17 cellular contexts compared by ENCODE assay signal in genomic region chr1:205936846-205937707, GRCh38. TPM values are rescaled to one million over a fixed set of nuclear protein-coding genes. Genes with fewer than 3 reads are reported as not detected.
A peak's percentile ranks its signal among the peaks of the same experiment; 100 is the strongest.
DNase-seq lines count a peak whose midpoint lies in the region; ATAC-seq, FAIRE-seq and TF ChIP-seq lines count a peak whose summit lies in the region.
"Had no signal": no experiment of that assay in that cellular context is flagged by ENCODE, and none has a peak within 500 bp of the region (broad histone marks: within the 10 kb centered on the region; RNA-seq: fewer than 3 reads in every experiment).

No MANE protein-coding gene starts in this region.

- H3K9ac ChIP-seq in HepG2 (ENCODE audit: insufficient read depth, low read depth, low read length), result no peak overlapping the region

- FAIRE-seq in HepG2 (lab: Jason Lieb, UNC), result no peak
- FAIRE-seq: GM12878 had no signal

- no peak for TF ChIP-seq RAD21 in HepG2 (CRISPR knock-in tag; IDR thresholded peaks at IDR 0.05)

- ATAC-seq in HepG2 (no peak), right lobe of liver (no peak), Right ventricle myocardium superior (ENCODE audit: poor library complexity) (no peak), natural killer cell (no peak)
- ATAC-seq: activated naive CD8-positive, alpha-beta T cell treated with anti-CD3 and anti-CD28 coated beads, Interleukin-2, amount 50 U/mL, for 24 hours; GM12878 had no signal

- intact Hi-C loops in HepG2 (cut with micrococcal nuclease; ENCODE audit: unreplicated experiment), result no loop called here
- intact Hi-C loops in right lobe of liver (cut with DNase I), result no loop called here
- intact Hi-C loops in tibial artery (cut with DNase I; ENCODE audit: low total_unique reads), result no loop called here
- intact Hi-C loops in Right ventricle myocardium superior (cut with DNase I), result no loop called here
- intact Hi-C loops in natural killer cell (cut with micrococcal nuclease), result no loop called here

- no peaks in the 10 kb centered on the region for H4K20me1 ChIP-seq in HepG2 (ENCODE audit: insufficient read depth, low read length)

- BruUV-seq in HepG2 (replicated peaks; lab: Mats Ljungman, UMichigan), result no TSS peak

- H3K36me3 ChIP-seq in HepG2 (replicated peaks in 1 of 2; ENCODE audit: control insufficient read depth in 1 of 2, insufficient read depth in 2 of 2, low read length in 2 of 2) (no peaks in the 10 kb centered on the region), right lobe of liver (no peaks in the 10 kb centered on the region), tibial artery (no peaks in the 10 kb centered on the region)
- H3K36me3 ChIP-seq: ovary, thyroid gland had no signal

- POLR2A ChIA-PET in HepG2 (lab: Yijun Ruan, JAX), result no interaction called here

- H3K4me3 Mint-ChIP-seq in natural killer cell, result no peak overlapping the region
- H3K4me3 Mint-ChIP-seq: activated naive CD8-positive, alpha-beta T cell treated with anti-CD3 and anti-CD28 coated beads, Interleukin-2, amount 50 U/mL, for 24 hours had no signal

- TF ChIP-seq CTCF in HepG2 (CRISPR knock-in tag; IDR thresholded peaks at IDR 0.05) (no peak), right lobe of liver (IDR thresholded peaks at IDR 0.05) (no peak), tibial artery (IDR thresholded peaks at IDR 0.05) (no peak), natural killer cell (IDR thresholded peaks at IDR 0.05) (no peak)

- H3K27me3 ChIP-seq in HepG2 (ENCODE audit: control insufficient read depth in 1 of 2, insufficient read depth in 2 of 2, low read length in 2 of 2) (peaks cover 0 to 43% of the 10 kb centered on the region in 2 experiments; a peak in 4 of 5 replicates), right lobe of liver (no peaks in the 10 kb centered on the region), tibial artery (peaks cover 0 to 2% of the 10 kb centered on the region in 2 donors)
- H3K27me3 ChIP-seq: hepatocyte, ovary, thyroid gland had no signal

- H3K9me3 ChIP-seq in HepG2 (ENCODE audit: low read length) (no peaks in the 10 kb centered on the region), right lobe of liver (no peaks in the 10 kb centered on the region), tibial artery (no peaks in the 10 kb centered on the region)
- H3K9me3 ChIP-seq: ovary, thyroid gland had no signal

- no peaks in the 10 kb centered on the region for H3K36me3 Mint-ChIP-seq in natural killer cell

- CTCF ChIA-PET in HepG2 (lab: Yijun Ruan, JAX; ENCODE audit: low intra/inter-chr PET ratio, low total read pairs), result no interaction called here

- no peak overlapping the region for H3K27ac ChIP-seq in HepG2 (ENCODE audit: extremely low read length, insufficient read depth, low read length)
- H3K27ac ChIP-seq in right lobe of liver, result no peak overlapping the region
- no peak overlapping the region for H3K27ac ChIP-seq in tibial artery
- H3K27ac ChIP-seq: hepatocyte, ovary, SK-N-MC had no signal

- no peak overlapping the region for H3K4me2 ChIP-seq in HepG2 (ENCODE audit: low read depth, low read length)
- H3K4me2 ChIP-seq: hepatocyte had no signal

- H3K27me3 Mint-ChIP-seq in natural killer cell (ENCODE audit: low read depth in 2 of 2), result peaks cover 33 to 47% of the 10 kb centered on the region in 2 donors

- TF ChIP-seq POLR2A in HepG2 (IDR thresholded peaks at IDR 0.05; ENCODE audit: insufficient read depth in 1 of 2, low read depth in 2 of 2, low read length in 2 of 2) (no peak), right lobe of liver (IDR thresholded peaks at IDR 0.05) (no peak)

- H2AFZ ChIP-seq in HepG2 (ENCODE audit: low read length), result no peak overlapping the region
- H2AFZ ChIP-seq: hepatocyte had no signal

- H3K9me3 Mint-ChIP-seq in natural killer cell, result no peaks in the 10 kb centered on the region
- H3K9me3 Mint-ChIP-seq: activated naive CD8-positive, alpha-beta T cell treated with anti-CD3 and anti-CD28 coated beads, Interleukin-2, amount 50 U/mL, for 24 hours had no signal

- peaks cover 33% of the 10 kb centered on the region for H3K4me1 ChIP-seq in HepG2 (ENCODE audit: insufficient read depth, low read length)
- H3K4me1 ChIP-seq in right lobe of liver, result no peaks in the 10 kb centered on the region
- H3K4me1 ChIP-seq in tibial artery, result peaks cover 0 to 13% (median 6%) of the 10 kb centered on the region in 4 donors

- H3K4me1 Mint-ChIP-seq in natural killer cell, result no peaks in the 10 kb centered on the region
- H3K4me1 Mint-ChIP-seq: activated naive CD8-positive, alpha-beta T cell treated with anti-CD3 and anti-CD28 coated beads, Interleukin-2, amount 50 U/mL, for 24 hours had no signal

- no peak for TF ChIP-seq EP300 in HepG2 (IDR thresholded peaks at IDR 0.05; ENCODE audit: low read depth in 2 of 2, low read length in 2 of 2)
- TF ChIP-seq EP300 in HepG2 (CRISPR knock-in tag; IDR thresholded peaks at IDR 0.05; ENCODE audit: borderline replicate concordance), result no peak

- H3K4me3 ChIP-seq in HepG2 (replicated peaks in 1 of 3; ENCODE audit: insufficient read depth in 1 of 3, low read depth in 2 of 3, low read length in 3 of 3) (no peak overlapping the region), right lobe of liver (no peak overlapping the region), tibial artery (no peak overlapping the region)
- H3K4me3 ChIP-seq: GM12878, hepatocyte, ovary, SK-N-MC, thyroid gland had no signal

- peak; percentile 63 for DNase-seq in HepG2 (ENCODE audit: low spot score)
- DNase-seq in right lobe of liver, result no peak
- DNase-seq in SW480 (ENCODE audit: low spot score), result peak; percentile 29
- peak; percentile 53 for DNase-seq in glomerular visceral epithelial cell (ENCODE audit: extremely low spot score)
- DNase-seq in activated CD4-positive, CD25-positive, alpha-beta regulatory T cell (lab: John Stamatoyannopoulos, UW), result no peak
- DNase-seq in tibial artery, result no peak
- DNase-seq in Right ventricle myocardium superior, result no peak
- DNase-seq in natural killer cell, result no peak
- DNase-seq: activated naive CD8-positive, alpha-beta T cell treated with anti-CD3 and anti-CD28 coated beads, Interleukin-2, amount 50 U/mL, for 24 hours; effector CD8-positive, alpha-beta T cell; NCI-H526; ovary; stimulated activated CD4-positive, alpha-beta T cell treated with anti-CD3 and anti-CD28 coated beads, Interleukin-15, amount 100 ng/mL, for 24 hours; thyroid gland had no signal

- 5% methylated on average over 7 of the region's 12 CpGs for WGBS in HepG2 (ENCODE audit: low lambda C conversion rate)
- 54% methylated on average over 3 of the region's 12 CpGs for WGBS in right lobe of liver (ENCODE audit: insufficient coverage, low coverage, low lambda C conversion rate, missing lambda C conversion rate)

- no peaks in the 10 kb centered on the region for H3K79me2 ChIP-seq in HepG2 (ENCODE audit: insufficient read depth, low read length)
- H3K79me2 ChIP-seq: hepatocyte had no signal

- H3K27ac Mint-ChIP-seq in natural killer cell, result no peak overlapping the region
- H3K27ac Mint-ChIP-seq: activated naive CD8-positive, alpha-beta T cell treated with anti-CD3 and anti-CD28 coated beads, Interleukin-2, amount 50 U/mL, for 24 hours had no signal

- in situ Hi-C loops in HepG2 (cut with HindIII; ENCODE audit: extremely low pct_ligation_motif_present, low pct_unique_long_range_greater_than_20kb), result no loop called here

TF ChIP-seq in HepG2, 621 proteins besides CTCF, POLR2A, EP300 and RAD21:
- peak; percentile 60 for TF ChIP-seq ZNF629 (CRISPR knock-in tag; conservative IDR thresholded peaks at IDR 0.05)
- TF ChIP-seq SIX1 (CRISPR knock-in tag; IDR thresholded peaks at IDR 0.05; ENCODE audit: borderline replicate concordance), result no peak
- TF ChIP-seq FOSL2 (CRISPR knock-in tag; IDR thresholded peaks at IDR 0.05), result peak; percentile 85

RNA-seq across cellular contexts. Expression of gene SLC26A9, which starts 6.2 kb away (rescaled TPM):
- total RNA-seq in HepG2 (2016; rRNA removed; fragmentation: Illumina TruSeq; extraction: Trizol) (0.04 and 0.15 TPM in 2 replicates), right lobe of liver (under 1 TPM in 1 of 6 experiments, not detected in 5; 0.09 TPM), Right ventricle myocardium superior (33.0 TPM), natural killer cell (not detected)
- not detected in 2 replicates for total RNA-seq in HepG2 (2016; cell fraction: cytosol; rRNA removed; fragmentation: Illumina TruSeq; extraction: Trizol; ENCODE audit: low read depth)
- 0.04 TPM in 1 of 2 replicates, not detected in the other for total RNA-seq in HepG2 (2016; cell fraction: insoluble cytoplasmic fraction; rRNA removed; fragmentation: Illumina TruSeq; extraction: Trizol)
- total RNA-seq in HepG2 (2016; cell fraction: membrane; rRNA removed; fragmentation: Illumina TruSeq; extraction: Trizol), result 0.06 TPM in 1 of 2 replicates, not detected in the other
- total RNA-seq in HepG2 (2016; cell fraction: nucleus; rRNA removed; fragmentation: Illumina TruSeq; extraction: Trizol), result 0.09 TPM in 1 of 2 replicates, not detected in the other
- 0.03 and 0.11 TPM in 2 replicates for polyA plus RNA-seq in HepG2 (2011; rRNA removed)
- polyA plus RNA-seq in HepG2 (2011; cell fraction: cytosol; rRNA removed), result 0.03 TPM in 2 replicates
- 0.19 and 0.43 TPM in 2 replicates for polyA plus RNA-seq in HepG2 (2011; cell fraction: nucleus; rRNA removed)
- polyA plus RNA-seq in HepG2 (2012), result 0.04 TPM in 1 of 2 replicates, not detected in the other
- polyA plus RNA-seq in HepG2 (2016; cell fraction: cytosol; fragmentation: Illumina TruSeq; extraction: Trizol; ENCODE audit: low read depth), result not detected in 2 replicates
- polyA plus RNA-seq in HepG2 (2016; cell fraction: insoluble cytoplasmic fraction; fragmentation: Illumina TruSeq; extraction: Trizol; ENCODE audit: low read depth), result 0.09 TPM in 1 of 2 replicates, not detected in the other
- polyA plus RNA-seq in HepG2 (2016; cell fraction: membrane; fragmentation: Illumina TruSeq; extraction: Trizol; ENCODE audit: low read depth), result 0.07 and 0.13 TPM in 2 replicates
- 0.40 and 0.41 TPM in 2 replicates for polyA plus RNA-seq in HepG2 (2016; cell fraction: nucleus; fragmentation: Illumina TruSeq; extraction: Trizol; ENCODE audit: insufficient read depth, low read depth)
- 0.02 and 0.09 TPM in 2 replicates for polyA minus RNA-seq in HepG2 (2011; rRNA and poly(A)+ RNA removed; ENCODE audit: low replicate concordance)
- not detected in 2 replicates for polyA minus RNA-seq in HepG2 (2011; cell fraction: cytosol; rRNA and poly(A)+ RNA removed)
- polyA minus RNA-seq in HepG2 (2011; cell fraction: nucleus; rRNA and poly(A)+ RNA removed), result 0.39 TPM in 1 of 2 replicates, not detected in the other

Comparison
In these comparisons a context has a peak if more than half of its experiments do, and no peak if none do; other contexts are left out.
1. DNase-seq: peak in HepG2 (single experiment), SW480 (single experiment) and glomerular visceral epithelial cell (single experiment); none in right lobe of liver (0 of 3), activated CD4-positive, CD25-positive, alpha-beta regulatory T cell (0 of 4), tibial artery (0 of 2), Right ventricle myocardium superior (single experiment) and natural killer cell (single experiment).
2. RNA of gene SLC26A9, which starts 6.2 kb away (total RNA-seq): 33.0 TPM in Right ventricle myocardium superior (single experiment); 0.04 to 0.15 TPM in HepG2, 0.09 TPM in right lobe of liver and not detected in natural killer cell; every median in the first group is over 10 times any median in the second.